1 cellular context compared by ENCODE assay signal in the genomic region with DNA sequence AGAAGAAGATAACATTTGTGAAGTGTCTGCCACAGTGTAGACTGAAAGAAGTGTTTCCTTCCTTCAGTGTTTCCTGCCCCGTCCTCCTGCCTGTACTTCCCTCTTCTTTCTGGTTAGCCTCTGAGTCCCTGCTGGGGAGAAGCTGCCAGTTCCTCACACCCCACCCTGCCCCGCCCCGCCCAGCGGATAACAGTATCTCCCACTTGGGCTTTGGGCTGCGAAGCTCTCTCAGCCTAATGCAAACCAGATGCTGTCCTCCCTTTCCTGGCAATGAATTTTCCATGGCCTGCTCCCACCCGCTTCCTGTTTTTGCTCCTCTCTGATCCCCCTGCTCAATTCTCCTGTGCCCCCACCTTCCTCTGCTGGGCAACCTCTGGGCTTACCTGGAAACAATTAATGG.
TF ChIP-seq lines count a peak whose summit lies in the region.

No MANE protein-coding gene starts in this region.

TF ChIP-seq in HepG2, 621 proteins besides CTCF, POLR2A, EP300 and RAD21:
- TF ChIP-seq PTBP1 (IDR thresholded peaks at IDR 0.05; ENCODE audit: low read depth, low read length, poor library complexity, severe bottlenecking) (no peak), ASH2L (IDR thresholded peaks at IDR 0.05; ENCODE audit: insufficient read length, low read depth, low read length) (no peak)
- TF ChIP-seq, protein P1, sequence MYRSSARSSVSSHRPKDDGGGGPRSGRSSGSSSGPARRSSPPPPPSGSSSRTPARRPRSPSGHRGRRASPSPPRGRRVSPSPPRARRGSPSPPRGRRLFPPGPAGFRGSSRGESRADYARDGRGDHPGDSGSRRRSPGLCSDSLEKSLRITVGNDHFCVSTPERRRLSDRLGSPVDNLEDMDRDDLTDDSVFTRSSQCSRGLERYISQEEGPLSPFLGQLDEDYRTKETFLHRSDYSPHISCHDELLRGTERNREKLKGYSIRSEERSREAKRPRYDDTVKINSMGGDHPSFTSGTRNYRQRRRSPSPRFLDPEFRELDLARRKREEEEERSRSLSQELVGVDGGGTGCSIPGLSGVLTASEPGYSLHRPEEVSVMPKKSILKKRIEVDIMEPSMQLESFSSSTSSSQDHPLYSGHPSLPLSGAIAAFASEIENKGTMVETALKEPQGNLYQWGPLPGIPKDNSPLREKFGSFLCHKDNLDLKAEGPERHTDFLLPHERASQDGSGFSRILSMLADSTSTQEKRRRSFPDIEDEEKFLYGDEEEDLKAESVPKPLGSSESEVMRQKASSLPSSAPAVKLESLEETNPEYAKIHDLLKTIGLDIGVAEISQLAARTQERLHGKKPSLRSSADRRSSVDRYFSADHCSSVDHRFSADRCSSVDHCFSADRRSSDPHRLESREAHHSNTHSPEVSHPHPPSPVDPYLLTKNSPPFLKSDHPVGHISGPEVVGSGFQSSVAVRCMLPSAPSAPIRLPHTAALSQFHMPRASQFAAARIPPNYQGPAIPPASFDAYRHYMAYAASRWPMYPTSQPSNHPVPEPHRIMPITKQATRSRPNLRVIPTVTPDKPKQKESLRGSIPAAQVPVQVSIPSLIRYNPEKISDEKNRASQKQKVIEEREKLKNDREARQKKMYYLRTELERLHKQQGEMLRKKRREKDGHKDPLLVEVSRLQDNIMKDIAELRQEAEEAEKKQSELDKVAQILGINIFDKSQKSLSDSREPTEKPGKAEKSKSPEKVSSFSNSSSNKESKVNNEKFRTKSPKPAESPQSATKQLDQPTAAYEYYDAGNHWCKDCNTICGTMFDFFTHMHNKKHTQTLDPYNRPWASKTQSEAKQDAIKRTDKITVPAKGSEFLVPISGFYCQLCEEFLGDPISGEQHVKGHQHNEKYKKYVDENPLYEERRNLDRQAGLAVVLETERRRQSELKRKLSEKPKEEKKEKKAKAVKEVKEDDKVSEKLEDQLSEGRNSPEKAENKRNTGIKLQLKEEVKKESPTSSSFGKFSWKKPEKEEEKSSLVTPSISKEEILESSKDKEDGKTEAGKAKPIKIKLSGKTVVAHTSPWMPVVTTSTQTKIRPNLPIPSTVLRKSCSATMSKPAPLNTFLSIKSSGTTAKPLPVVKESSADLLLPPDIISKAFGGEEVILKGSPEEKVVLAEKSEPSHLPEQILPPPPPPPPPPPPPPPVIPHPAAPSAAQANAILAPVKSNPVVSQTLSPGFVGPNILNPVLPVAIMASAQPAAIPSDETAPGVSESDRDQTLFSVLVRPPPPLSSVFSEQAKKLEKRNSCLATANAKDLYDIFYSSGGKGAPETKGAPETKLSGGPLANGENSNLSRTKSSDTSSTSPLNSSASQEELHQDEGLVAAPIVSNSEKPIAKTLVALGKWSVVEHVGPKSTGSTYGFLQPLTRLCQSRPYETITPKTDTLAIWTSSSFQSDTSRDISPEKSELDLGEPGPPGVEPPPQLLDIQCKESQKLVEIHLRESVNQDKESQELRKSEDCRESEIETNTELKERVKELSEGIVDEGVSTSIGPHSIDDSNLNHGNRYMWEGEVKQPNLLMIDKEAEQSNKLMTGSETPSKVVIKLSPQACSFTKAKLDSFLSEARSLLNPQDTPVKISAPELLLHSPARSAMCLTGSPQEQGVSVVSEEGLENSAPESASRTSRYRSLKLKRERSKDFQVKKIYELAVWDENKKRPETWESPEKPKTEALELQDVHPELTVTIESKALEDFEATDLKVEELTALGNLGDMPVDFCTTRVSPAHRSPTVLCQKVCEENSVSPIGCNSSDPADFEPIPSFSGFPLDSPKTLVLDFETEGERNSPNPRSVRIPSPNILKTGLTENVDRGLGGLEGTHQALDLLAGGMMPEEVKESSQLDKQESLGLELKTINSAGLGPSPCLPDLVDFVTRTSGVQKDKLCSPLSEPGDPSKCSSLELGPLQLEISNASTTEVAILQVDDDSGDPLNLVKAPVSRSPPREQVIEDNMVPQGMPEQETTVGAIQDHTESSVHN (CRISPR knock-in tag; IDR thresholded peaks at IDR 0.05): no peak
- TF ChIP-seq, protein P2, sequence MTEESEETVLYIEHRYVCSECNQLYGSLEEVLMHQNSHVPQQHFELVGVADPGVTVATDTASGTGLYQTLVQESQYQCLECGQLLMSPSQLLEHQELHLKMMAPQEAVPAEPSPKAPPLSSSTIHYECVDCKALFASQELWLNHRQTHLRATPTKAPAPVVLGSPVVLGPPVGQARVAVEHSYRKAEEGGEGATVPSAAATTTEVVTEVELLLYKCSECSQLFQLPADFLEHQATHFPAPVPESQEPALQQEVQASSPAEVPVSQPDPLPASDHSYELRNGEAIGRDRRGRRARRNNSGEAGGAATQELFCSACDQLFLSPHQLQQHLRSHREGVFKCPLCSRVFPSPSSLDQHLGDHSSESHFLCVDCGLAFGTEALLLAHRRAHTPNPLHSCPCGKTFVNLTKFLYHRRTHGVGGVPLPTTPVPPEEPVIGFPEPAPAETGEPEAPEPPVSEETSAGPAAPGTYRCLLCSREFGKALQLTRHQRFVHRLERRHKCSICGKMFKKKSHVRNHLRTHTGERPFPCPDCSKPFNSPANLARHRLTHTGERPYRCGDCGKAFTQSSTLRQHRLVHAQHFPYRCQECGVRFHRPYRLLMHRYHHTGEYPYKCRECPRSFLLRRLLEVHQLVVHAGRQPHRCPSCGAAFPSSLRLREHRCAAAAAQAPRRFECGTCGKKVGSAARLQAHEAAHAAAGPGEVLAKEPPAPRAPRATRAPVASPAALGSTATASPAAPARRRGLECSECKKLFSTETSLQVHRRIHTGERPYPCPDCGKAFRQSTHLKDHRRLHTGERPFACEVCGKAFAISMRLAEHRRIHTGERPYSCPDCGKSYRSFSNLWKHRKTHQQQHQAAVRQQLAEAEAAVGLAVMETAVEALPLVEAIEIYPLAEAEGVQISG (CRISPR knock-in tag; IDR thresholded peaks at IDR 0.05): no peak
- TF ChIP-seq, protein P3, sequence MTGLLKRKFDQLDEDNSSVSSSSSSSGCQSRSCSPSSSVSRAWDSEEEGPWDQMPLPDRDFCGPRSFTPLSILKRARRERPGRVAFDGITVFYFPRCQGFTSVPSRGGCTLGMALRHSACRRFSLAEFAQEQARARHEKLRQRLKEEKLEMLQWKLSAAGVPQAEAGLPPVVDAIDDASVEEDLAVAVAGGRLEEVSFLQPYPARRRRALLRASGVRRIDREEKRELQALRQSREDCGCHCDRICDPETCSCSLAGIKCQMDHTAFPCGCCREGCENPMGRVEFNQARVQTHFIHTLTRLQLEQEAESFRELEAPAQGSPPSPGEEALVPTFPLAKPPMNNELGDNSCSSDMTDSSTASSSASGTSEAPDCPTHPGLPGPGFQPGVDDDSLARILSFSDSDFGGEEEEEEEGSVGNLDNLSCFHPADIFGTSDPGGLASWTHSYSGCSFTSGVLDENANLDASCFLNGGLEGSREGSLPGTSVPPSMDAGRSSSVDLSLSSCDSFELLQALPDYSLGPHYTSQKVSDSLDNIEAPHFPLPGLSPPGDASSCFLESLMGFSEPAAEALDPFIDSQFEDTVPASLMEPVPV (CRISPR knock-in tag; IDR thresholded peaks at IDR 0.05): no peak
